ENCODE assay signal across 8 cellular contexts in genomic region chrX:108091878-108092291, GRCh38. TPM values are rescaled to one million over a fixed set of nuclear protein-coding genes. Genes with fewer than 3 reads are reported as not detected.
DNase-seq lines count a peak whose midpoint lies in the region; ATAC-seq lines count a peak whose summit lies in the region.

No MANE protein-coding gene starts in this region.

- DNase-seq in SHP77 (lab: John Stamatoyannopoulos, UW) (peak; percentile 23 to 28), SHP77 treated with DMSO at 0.1 percent for 48 hours (lab: John Stamatoyannopoulos, UW) (no peak), Karpas-422 (peak; percentile 50), mesendoderm (no peak), HuH-7.5 (ENCODE audit: low spot score) (no peak), ureter (ENCODE audit: low spot score) (no peak)
- no peak for DNase-seq in central memory CD8-positive, alpha-beta T cell (ENCODE audit: low spot score in 2 of 2)

- H3K79me2 ChIP-seq in Karpas-422 (ENCODE audit: low read length) (peaks cover 24% of the 10 kb centered on the region), mesendoderm (ENCODE audit: control insufficient read depth, insufficient read depth, low read length) (no peaks in the 10 kb centered on the region)

- peak overlapping the region; percentile 56 for H3K56ac ChIP-seq in mesendoderm (ENCODE audit: low read length)

- peak overlapping the region; percentile 48; the same call in 1 of the 2 replicates for H2AFZ ChIP-seq in Karpas-422 (ENCODE audit: low read length)

- no peak overlapping the region for H3K23ac ChIP-seq in mesendoderm (ENCODE audit: low read length)

- no peak overlapping the region for H3K4me3 Mint-ChIP-seq in central memory CD8-positive, alpha-beta T cell

- H3K36me3 ChIP-seq in Karpas-422 (ENCODE audit: insufficient read depth, low read length) = peaks cover 4% of the 10 kb centered on the region; the same call in 1 of the 2 replicates
- no peaks in the 10 kb centered on the region for H3K36me3 ChIP-seq in mesendoderm (ENCODE audit: control insufficient read depth, insufficient read depth, low read length)

- H3K4me2 ChIP-seq in Karpas-422 (ENCODE audit: low read depth, low read length, poor library complexity, severe bottlenecking) = peak overlapping the region; percentile 71
- H3K4me2 ChIP-seq in mesendoderm (ENCODE audit: low read length) = peak overlapping the region; percentile 68

- no peak overlapping the region for H2BK5ac ChIP-seq in mesendoderm (ENCODE audit: low read length)

- peak overlapping the region; percentile 67 for H3K9ac ChIP-seq in Karpas-422 (ENCODE audit: low read length)
- H3K9ac ChIP-seq in mesendoderm (ENCODE audit: low read length) = peak overlapping the region; percentile 36

- H3K4me3 ChIP-seq in Karpas-422 (ENCODE audit: low read length) (peak overlapping the region; percentile 65), mesendoderm (ENCODE audit: low read length) (peak overlapping the region; percentile 49)

- H3K27ac Mint-ChIP-seq in central memory CD8-positive, alpha-beta T cell (ENCODE audit: low read depth) = no peak overlapping the region

- H3K27ac ChIP-seq in Karpas-422 (ENCODE audit: low read length) (no peak overlapping the region), mesendoderm (ENCODE audit: low read depth, low read length) (no peak overlapping the region)

- no peaks in the 10 kb centered on the region for H4K20me1 ChIP-seq in Karpas-422 (ENCODE audit: insufficient read depth, low read depth, low read length)

- H3K36me3 Mint-ChIP-seq in central memory CD8-positive, alpha-beta T cell (ENCODE audit: insufficient read depth) = peaks cover 4% of the 10 kb centered on the region

- H3K9me3 ChIP-seq in Karpas-422 (ENCODE audit: low read length) = no peaks in the 10 kb centered on the region

- no peak overlapping the region for H2BK15ac ChIP-seq in mesendoderm (replicated peaks; ENCODE audit: low read depth)

- H3K9me3 Mint-ChIP-seq in central memory CD8-positive, alpha-beta T cell = no peaks in the 10 kb centered on the region

- ATAC-seq in GM21786 (IDR thresholded peaks at IDR 0.05; ENCODE audit: unreplicated experiment) = peak; percentile 34
- ATAC-seq in central memory CD8-positive, alpha-beta T cell (replicated peaks; ENCODE audit: extremely low read depth, poor library complexity, severe bottlenecking) = peak; percentile 30

- peaks cover 5% of the 10 kb centered on the region for H3K4me1 Mint-ChIP-seq in central memory CD8-positive, alpha-beta T cell

- H3K4me1 ChIP-seq in Karpas-422 (ENCODE audit: low read length) (peaks cover 9% of the 10 kb centered on the region), mesendoderm (ENCODE audit: control insufficient read depth, low read depth, low read length) (no peaks in the 10 kb centered on the region)

- H4K8ac ChIP-seq in mesendoderm (ENCODE audit: low read depth, low read length) = no peak overlapping the region

- H2AK5ac ChIP-seq in mesendoderm (ENCODE audit: low read length) = no peak overlapping the region

- WGBS in mesendoderm (ENCODE audit: extremely low coverage, insufficient coverage, low lambda C conversion rate) = no CpG with 5 or more reads among the region's 15 CpGs

- H3K27me3 ChIP-seq in Karpas-422 (ENCODE audit: low read length) (no peaks in the 10 kb centered on the region), mesendoderm (ENCODE audit: insufficient read depth, low read length, poor library complexity) (no peaks in the 10 kb centered on the region)

- H3K4ac ChIP-seq in mesendoderm (ENCODE audit: low read depth, low read length) = no peak overlapping the region

- H3K79me1 ChIP-seq in mesendoderm (ENCODE audit: low read length) = no peaks in the 10 kb centered on the region

- no peaks in the 10 kb centered on the region for H3K27me3 Mint-ChIP-seq in central memory CD8-positive, alpha-beta T cell

- H3K9me2 ChIP-seq in Karpas-422 (replicated peaks; ENCODE audit: insufficient read depth, low read length) = no peaks in the 10 kb centered on the region

- H4K5ac ChIP-seq in mesendoderm (ENCODE audit: low read length) = no peak overlapping the region

- no peak overlapping the region for H2BK120ac ChIP-seq in mesendoderm (ENCODE audit: low read depth, low read length)

- H3K18ac ChIP-seq in mesendoderm (ENCODE audit: low read length) = no peak overlapping the region

RNA-seq across cellular contexts. Expression of gene ATG4A, which starts 0.3 kb away (rescaled TPM):
- total RNA-seq in Karpas-422 (2014; rRNA removed; shearing (Covaris generic); ENCODE audit: low replicate concordance) = 11.5 and 13.2 TPM in 2 replicates
- 2.7 TPM for polyA plus RNA-seq in mesendoderm (2013, experiment 1 of 2)
- 2.5 TPM for polyA plus RNA-seq in mesendoderm (2013, experiment 2 of 2)
- total RNA-seq in ureter = 12.4 TPM

RNA-seq across cellular contexts. Expression of gene PSMD10, which starts 0.5 kb away (rescaled TPM):
- total RNA-seq in Karpas-422 (2014; rRNA removed; shearing (Covaris generic); ENCODE audit: low replicate concordance) = 46.1 and 60.8 TPM in 2 replicates
- polyA plus RNA-seq in mesendoderm (2013, experiment 1 of 2) = 38.2 TPM
- polyA plus RNA-seq in mesendoderm (2013, experiment 2 of 2) = 40.1 TPM
- 32.9 TPM for total RNA-seq in ureter

RNA-seq across cellular contexts. Expression of gene VSIG1, which starts 47.0 kb away (rescaled TPM):
- total RNA-seq in Karpas-422 (2014; rRNA removed; shearing (Covaris generic); ENCODE audit: low replicate concordance) = not detected in 2 replicates
- 0.76 TPM for polyA plus RNA-seq in mesendoderm (2013, experiment 1 of 2)
- polyA plus RNA-seq in mesendoderm (2013, experiment 2 of 2) = 0.92 TPM
- total RNA-seq in ureter = 1.7 TPM

Comparison
In these comparisons a context has a peak if more than half of its experiments do, and no peak if none do; other contexts are left out.
1. DNase-seq: peak in SHP77 (2 of 2) and Karpas-422 (single experiment); none in SHP77 treated with DMSO at 0.1 percent for 48 hours (single experiment), central memory CD8-positive, alpha-beta T cell (0 of 2), mesendoderm (single experiment), HuH-7.5 (single experiment) and ureter (single experiment).